21 cellular contexts compared by ENCODE assay signal in the genomic region with DNA sequence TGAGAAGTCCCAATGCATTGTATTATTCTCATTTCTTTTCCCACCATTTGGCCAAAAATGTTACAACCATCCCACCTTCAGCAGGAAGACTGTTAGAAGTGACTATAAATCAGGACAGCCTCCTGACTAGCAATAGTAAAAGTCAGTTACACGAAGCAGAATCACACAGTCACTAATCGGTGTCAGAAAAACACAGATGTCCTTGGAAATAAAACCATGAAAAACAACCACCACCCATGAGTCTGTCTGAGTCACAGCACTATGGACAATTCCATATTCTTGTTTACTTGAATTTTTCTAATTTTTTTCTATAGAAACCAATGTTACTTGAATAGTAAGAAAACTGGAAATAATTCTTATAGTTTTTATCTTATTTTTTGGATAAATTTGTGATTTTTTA.
DNase-seq lines count a peak whose midpoint lies in the region; ATAC-seq, FAIRE-seq and TF ChIP-seq lines count a peak whose summit lies in the region.
"Had no signal": no experiment of that assay in that cellular context is flagged by ENCODE, and none has a peak within 500 bp of the region (broad histone marks: within the 10 kb centered on the region; RNA-seq: fewer than 3 reads in every experiment).

No MANE protein-coding gene starts in this region.

- H3K27me3 Mint-ChIP-seq in osteocyte (ENCODE audit: unreplicated experiment) = no peaks in the 10 kb centered on the region

- H3K36me3 Mint-ChIP-seq in osteocyte (ENCODE audit: unreplicated experiment) = peaks cover 8% of the 10 kb centered on the region

- H3K9me3 Mint-ChIP-seq in osteocyte (ENCODE audit: unreplicated experiment) = peaks cover 4% of the 10 kb centered on the region

- no peak overlapping the region for H3K4me3 ChIP-seq in prostate gland
- H3K4me3 ChIP-seq: BLaER1, Peyer's patch had no signal

- WGBS in prostate gland = 74% methylated on average over 2 of the region's 2 CpGs

- TF ChIP-seq CTCF in osteocyte (IDR thresholded peaks at IDR 0.05) = no peak
- TF ChIP-seq CTCF in prostate gland (IDR thresholded peaks at IDR 0.05) = no peak

- H3K27ac ChIP-seq in prostate gland = no peak overlapping the region
- H3K27ac ChIP-seq: BLaER1, KMS-11, Peyer's patch had no signal

- H3K36me3 ChIP-seq in prostate gland = no peaks in the 10 kb centered on the region
- H3K36me3 ChIP-seq: BLaER1, Peyer's patch had no signal

- FAIRE-seq in colon (lab: Jason Lieb, UNC) = peak; percentile 18
- FAIRE-seq: D721Med, H54 had no signal

- H3K4me3 Mint-ChIP-seq in osteocyte (ENCODE audit: unreplicated experiment) = no peak overlapping the region
- H3K4me3 Mint-ChIP-seq: CD4-positive, alpha-beta memory T cell had no signal

- no peak for ATAC-seq in GM21825 (IDR thresholded peaks at IDR 0.05; ENCODE audit: unreplicated experiment)

- no peaks in the 10 kb centered on the region for H3K4me1 ChIP-seq in prostate gland (replicated peaks)
- H3K4me1 ChIP-seq: Peyer's patch had no signal

- in situ Hi-C loops in ACHN (cut with HindIII; ENCODE audit: low pct_ligation_motif_present, low pct_unique_long_range_greater_than_20kb, low sequenced_read_pairs) = no loop called here

- H3K9me3 ChIP-seq in prostate gland = no peaks in the 10 kb centered on the region
- H3K9me3 ChIP-seq: BLaER1, Peyer's patch had no signal

- no peaks in the 10 kb centered on the region for H3K27me3 ChIP-seq in prostate gland (replicated peaks; ENCODE audit: insufficient read depth)
- H3K27me3 ChIP-seq: BLaER1, Peyer's patch had no signal

- DNase-seq in AG08395 (ENCODE audit: low spot score) (peak; percentile 11), M059J (ENCODE audit: low read depth) (peak; percentile 18), osteocyte (ENCODE audit: extremely low spot score, unreplicated experiment) (no peak), ACHN (no peak), prostate gland (ENCODE audit: low spot score) (no peak)
- DNase-seq in activated T-cell treated with anti-CD3 and anti-CD28 coated beads, Interleukin-2, amount 50 U/mL, for 48 hours = no peak
- DNase-seq: 8988T; CD4-positive, alpha-beta memory T cell; NCI-H1417 treated with DMSO at 0.1 percent for 48 hours; NCI-H2029; NCI-H2171; NCI-H446; NK-92 treated with Interleukin-12 subunit alpha and Interleukin-12 subunit beta, amount 100 ng/mL, for 24 hours; Peyer's patch; Right ventricle myocardium superior had no signal

- no peak for TF ChIP-seq POLR2A in prostate gland (IDR thresholded peaks at IDR 0.05)

- intact Hi-C loops in prostate gland (cut with DNase I) = no loop called here

- peaks cover 67% of the 10 kb centered on the region for H3K4me1 Mint-ChIP-seq in osteocyte (ENCODE audit: unreplicated experiment)

- H3K27ac Mint-ChIP-seq in osteocyte (ENCODE audit: unreplicated experiment) = peak overlapping the region; percentile 94
- H3K27ac Mint-ChIP-seq: CD4-positive, alpha-beta memory T cell had no signal

Comparison
In these comparisons a context has a peak if more than half of its experiments do, and no peak if none do; other contexts are left out.
1. DNase-seq: peak in AG08395 (single experiment) and M059J (single experiment); none in osteocyte (single experiment), ACHN (single experiment), prostate gland (single experiment) and activated T-cell treated with anti-CD3 and anti-CD28 coated beads, Interleukin-2, amount 50 U/mL, for 48 hours (0 of 2).